ENCODE assay signal across 1 cellular context in the genomic region with DNA sequence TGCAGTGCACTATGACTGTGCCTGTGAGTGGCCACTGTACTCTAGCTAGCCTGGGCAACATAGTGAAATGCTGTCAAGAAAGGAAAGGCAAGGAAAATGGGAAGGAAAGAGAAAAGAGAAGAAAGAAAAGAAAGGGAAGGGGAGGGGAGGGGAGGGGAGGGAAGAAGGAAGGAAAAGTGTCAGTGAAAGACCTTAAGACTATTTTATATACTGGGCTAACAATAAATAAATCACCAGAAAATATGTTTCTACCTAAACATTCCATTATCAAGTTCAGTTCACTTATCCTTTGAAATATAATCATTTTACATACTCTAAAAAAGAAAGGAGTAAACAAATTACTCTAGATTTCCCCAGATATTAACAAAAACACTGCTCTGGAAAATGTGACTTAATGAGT.
TF ChIP-seq lines count a peak whose summit lies in the region.

No MANE protein-coding gene starts in this region.

TF ChIP-seq in WTC11, 78 proteins besides CTCF, POLR2A, EP300 and RAD21 (continued from another document):
- TF ChIP-seq, protein P1, sequence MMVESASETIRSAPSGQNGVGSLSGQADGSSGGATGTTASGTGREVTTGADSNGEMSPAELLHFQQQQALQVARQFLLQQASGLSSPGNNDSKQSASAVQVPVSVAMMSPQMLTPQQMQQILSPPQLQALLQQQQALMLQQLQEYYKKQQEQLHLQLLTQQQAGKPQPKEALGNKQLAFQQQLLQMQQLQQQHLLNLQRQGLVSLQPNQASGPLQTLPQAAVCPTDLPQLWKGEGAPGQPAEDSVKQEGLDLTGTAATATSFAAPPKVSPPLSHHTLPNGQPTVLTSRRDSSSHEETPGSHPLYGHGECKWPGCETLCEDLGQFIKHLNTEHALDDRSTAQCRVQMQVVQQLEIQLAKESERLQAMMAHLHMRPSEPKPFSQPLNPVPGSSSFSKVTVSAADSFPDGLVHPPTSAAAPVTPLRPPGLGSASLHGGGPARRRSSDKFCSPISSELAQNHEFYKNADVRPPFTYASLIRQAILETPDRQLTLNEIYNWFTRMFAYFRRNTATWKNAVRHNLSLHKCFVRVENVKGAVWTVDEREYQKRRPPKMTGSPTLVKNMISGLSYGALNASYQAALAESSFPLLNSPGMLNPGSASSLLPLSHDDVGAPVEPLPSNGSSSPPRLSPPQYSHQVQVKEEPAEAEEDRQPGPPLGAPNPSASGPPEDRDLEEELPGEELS (CRISPR knock-in tag; IDR thresholded peaks at IDR 0.05): no peak
- TF ChIP-seq, protein P2, sequence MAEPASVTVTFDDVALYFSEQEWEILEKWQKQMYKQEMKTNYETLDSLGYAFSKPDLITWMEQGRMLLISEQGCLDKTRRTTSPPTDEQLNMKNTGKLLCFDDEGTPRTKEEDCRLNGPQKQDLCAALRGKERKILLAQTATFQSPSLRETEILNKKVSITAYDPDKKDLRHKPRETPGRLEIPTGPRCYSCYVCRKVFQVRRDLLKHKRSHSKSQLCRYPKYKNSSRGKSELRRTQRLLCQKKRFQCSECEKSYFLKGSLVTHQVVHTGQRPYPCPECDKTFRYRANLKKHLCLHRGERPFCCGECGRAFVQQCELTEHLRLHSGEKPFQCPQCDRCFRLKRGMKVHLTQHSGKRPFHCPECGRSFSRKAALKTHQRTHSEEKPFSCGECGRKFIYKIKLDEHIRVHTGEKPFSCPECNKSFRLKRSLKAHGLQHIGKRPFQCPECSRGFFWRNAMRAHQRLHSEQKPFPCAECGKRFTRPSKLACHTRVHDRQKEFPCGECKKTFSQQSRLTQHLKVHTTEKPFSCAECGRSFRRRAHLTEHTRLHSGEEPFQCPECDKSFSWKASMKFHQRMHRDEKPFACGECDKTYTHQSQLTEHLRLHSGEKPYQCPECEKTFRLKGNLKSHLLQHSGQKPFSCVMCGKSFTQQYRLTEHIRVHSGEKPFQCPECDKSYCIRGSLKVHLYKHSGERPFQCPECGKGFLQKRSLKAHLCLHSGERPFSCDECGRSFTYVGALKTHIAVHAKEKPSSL (CRISPR knock-in tag; conservative IDR thresholded peaks at IDR 0.05): no peak
- TF ChIP-seq ZNF671 (CRISPR knock-in tag; IDR thresholded peaks at IDR 0.05) (no peak), KAT7 (CRISPR knock-in tag; IDR thresholded peaks at IDR 0.05; ENCODE audit: borderline replicate concordance) (no peak), NR1H2 (CRISPR knock-in tag; IDR thresholded peaks at IDR 0.05) (no peak), ZNF138 (CRISPR knock-in tag; conservative IDR thresholded peaks at IDR 0.05) (no peak), ESRRA (CRISPR knock-in tag; IDR thresholded peaks at IDR 0.05; ENCODE audit: borderline replicate concordance) (no peak), TEAD4 (CRISPR knock-in tag; IDR thresholded peaks at IDR 0.05) (no peak), MXD4 (CRISPR knock-in tag; IDR thresholded peaks at IDR 0.05; ENCODE audit: borderline replicate concordance) (no peak), NFATC4 (CRISPR knock-in tag; IDR thresholded peaks at IDR 0.05) (no peak), HMGA2 (CRISPR knock-in tag; IDR thresholded peaks at IDR 0.05) (no peak), SMAD3 (CRISPR knock-in tag; IDR thresholded peaks at IDR 0.05; ENCODE audit: borderline replicate concordance) (no peak), FOXK1 (CRISPR knock-in tag; IDR thresholded peaks at IDR 0.05) (no peak)
- TF ChIP-seq, protein P3, sequence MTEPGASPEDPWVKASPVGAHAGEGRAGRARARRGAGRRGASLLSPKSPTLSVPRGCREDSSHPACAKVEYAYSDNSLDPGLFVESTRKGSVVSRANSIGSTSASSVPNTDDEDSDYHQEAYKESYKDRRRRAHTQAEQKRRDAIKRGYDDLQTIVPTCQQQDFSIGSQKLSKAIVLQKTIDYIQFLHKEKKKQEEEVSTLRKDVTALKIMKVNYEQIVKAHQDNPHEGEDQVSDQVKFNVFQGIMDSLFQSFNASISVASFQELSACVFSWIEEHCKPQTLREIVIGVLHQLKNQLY (CRISPR knock-in tag; IDR thresholded peaks at IDR 0.05): no peak
- TF ChIP-seq, protein P4, sequence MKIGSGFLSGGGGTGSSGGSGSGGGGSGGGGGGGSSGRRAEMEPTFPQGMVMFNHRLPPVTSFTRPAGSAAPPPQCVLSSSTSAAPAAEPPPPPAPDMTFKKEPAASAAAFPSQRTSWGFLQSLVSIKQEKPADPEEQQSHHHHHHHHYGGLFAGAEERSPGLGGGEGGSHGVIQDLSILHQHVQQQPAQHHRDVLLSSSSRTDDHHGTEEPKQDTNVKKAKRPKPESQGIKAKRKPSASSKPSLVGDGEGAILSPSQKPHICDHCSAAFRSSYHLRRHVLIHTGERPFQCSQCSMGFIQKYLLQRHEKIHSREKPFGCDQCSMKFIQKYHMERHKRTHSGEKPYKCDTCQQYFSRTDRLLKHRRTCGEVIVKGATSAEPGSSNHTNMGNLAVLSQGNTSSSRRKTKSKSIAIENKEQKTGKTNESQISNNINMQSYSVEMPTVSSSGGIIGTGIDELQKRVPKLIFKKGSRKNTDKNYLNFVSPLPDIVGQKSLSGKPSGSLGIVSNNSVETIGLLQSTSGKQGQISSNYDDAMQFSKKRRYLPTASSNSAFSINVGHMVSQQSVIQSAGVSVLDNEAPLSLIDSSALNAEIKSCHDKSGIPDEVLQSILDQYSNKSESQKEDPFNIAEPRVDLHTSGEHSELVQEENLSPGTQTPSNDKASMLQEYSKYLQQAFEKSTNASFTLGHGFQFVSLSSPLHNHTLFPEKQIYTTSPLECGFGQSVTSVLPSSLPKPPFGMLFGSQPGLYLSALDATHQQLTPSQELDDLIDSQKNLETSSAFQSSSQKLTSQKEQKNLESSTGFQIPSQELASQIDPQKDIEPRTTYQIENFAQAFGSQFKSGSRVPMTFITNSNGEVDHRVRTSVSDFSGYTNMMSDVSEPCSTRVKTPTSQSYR (CRISPR knock-in tag; IDR thresholded peaks at IDR 0.05): no peak
- TF ChIP-seq, protein P5, sequence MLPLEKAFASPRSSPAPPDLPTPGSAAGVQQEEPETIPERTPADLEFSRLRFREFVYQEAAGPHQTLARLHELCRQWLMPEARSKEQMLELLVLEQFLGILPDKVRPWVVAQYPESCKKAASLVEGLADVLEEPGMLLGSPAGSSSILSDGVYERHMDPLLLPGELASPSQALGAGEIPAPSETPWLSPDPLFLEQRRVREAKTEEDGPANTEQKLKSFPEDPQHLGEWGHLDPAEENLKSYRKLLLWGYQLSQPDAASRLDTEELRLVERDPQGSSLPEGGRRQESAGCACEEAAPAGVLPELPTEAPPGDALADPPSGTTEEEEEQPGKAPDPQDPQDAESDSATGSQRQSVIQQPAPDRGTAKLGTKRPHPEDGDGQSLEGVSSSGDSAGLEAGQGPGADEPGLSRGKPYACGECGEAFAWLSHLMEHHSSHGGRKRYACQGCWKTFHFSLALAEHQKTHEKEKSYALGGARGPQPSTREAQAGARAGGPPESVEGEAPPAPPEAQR (CRISPR knock-in tag; IDR thresholded peaks at IDR 0.05): no peak
- TF ChIP-seq, protein P6, sequence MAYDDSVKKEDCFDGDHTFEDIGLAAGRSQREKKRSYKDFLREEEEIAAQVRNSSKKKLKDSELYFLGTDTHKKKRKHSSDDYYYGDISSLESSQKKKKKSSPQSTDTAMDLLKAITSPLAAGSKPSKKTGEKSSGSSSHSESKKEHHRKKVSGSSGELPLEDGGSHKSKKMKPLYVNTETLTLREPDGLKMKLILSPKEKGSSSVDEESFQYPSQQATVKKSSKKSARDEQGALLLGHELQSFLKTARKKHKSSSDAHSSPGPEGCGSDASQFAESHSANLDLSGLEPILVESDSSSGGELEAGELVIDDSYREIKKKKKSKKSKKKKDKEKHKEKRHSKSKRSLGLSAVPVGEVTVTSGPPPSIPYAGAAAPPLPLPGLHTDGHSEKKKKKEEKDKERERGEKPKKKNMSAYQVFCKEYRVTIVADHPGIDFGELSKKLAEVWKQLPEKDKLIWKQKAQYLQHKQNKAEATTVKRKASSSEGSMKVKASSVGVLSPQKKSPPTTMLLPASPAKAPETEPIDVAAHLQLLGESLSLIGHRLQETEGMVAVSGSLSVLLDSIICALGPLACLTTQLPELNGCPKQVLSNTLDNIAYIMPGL (CRISPR knock-in tag; IDR thresholded peaks at IDR 0.05): no peak
- TF ChIP-seq, protein P7, sequence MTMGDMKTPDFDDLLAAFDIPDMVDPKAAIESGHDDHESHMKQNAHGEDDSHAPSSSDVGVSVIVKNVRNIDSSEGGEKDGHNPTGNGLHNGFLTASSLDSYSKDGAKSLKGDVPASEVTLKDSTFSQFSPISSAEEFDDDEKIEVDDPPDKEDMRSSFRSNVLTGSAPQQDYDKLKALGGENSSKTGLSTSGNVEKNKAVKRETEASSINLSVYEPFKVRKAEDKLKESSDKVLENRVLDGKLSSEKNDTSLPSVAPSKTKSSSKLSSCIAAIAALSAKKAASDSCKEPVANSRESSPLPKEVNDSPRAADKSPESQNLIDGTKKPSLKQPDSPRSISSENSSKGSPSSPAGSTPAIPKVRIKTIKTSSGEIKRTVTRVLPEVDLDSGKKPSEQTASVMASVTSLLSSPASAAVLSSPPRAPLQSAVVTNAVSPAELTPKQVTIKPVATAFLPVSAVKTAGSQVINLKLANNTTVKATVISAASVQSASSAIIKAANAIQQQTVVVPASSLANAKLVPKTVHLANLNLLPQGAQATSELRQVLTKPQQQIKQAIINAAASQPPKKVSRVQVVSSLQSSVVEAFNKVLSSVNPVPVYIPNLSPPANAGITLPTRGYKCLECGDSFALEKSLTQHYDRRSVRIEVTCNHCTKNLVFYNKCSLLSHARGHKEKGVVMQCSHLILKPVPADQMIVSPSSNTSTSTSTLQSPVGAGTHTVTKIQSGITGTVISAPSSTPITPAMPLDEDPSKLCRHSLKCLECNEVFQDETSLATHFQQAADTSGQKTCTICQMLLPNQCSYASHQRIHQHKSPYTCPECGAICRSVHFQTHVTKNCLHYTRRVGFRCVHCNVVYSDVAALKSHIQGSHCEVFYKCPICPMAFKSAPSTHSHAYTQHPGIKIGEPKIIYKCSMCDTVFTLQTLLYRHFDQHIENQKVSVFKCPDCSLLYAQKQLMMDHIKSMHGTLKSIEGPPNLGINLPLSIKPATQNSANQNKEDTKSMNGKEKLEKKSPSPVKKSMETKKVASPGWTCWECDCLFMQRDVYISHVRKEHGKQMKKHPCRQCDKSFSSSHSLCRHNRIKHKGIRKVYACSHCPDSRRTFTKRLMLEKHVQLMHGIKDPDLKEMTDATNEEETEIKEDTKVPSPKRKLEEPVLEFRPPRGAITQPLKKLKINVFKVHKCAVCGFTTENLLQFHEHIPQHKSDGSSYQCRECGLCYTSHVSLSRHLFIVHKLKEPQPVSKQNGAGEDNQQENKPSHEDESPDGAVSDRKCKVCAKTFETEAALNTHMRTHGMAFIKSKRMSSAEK (CRISPR knock-in tag; IDR thresholded peaks at IDR 0.05; ENCODE audit: borderline replicate concordance): no peak
- TF ChIP-seq, protein P8, sequence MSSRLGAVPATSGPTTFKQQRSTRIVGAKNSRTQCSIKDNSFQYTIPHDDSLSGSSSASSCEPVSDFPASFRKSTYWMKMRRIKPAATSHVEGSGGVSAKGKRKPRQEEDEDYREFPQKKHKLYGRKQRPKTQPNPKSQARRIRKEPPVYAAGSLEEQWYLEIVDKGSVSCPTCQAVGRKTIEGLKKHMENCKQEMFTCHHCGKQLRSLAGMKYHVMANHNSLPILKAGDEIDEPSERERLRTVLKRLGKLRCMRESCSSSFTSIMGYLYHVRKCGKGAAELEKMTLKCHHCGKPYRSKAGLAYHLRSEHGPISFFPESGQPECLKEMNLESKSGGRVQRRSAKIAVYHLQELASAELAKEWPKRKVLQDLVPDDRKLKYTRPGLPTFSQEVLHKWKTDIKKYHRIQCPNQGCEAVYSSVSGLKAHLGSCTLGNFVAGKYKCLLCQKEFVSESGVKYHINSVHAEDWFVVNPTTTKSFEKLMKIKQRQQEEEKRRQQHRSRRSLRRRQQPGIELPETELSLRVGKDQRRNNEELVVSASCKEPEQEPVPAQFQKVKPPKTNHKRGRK (CRISPR knock-in tag; IDR thresholded peaks at IDR 0.05; ENCODE audit: borderline replicate concordance): no peak
